ENCODE assay signal across 10 cellular contexts in the genomic region with DNA sequence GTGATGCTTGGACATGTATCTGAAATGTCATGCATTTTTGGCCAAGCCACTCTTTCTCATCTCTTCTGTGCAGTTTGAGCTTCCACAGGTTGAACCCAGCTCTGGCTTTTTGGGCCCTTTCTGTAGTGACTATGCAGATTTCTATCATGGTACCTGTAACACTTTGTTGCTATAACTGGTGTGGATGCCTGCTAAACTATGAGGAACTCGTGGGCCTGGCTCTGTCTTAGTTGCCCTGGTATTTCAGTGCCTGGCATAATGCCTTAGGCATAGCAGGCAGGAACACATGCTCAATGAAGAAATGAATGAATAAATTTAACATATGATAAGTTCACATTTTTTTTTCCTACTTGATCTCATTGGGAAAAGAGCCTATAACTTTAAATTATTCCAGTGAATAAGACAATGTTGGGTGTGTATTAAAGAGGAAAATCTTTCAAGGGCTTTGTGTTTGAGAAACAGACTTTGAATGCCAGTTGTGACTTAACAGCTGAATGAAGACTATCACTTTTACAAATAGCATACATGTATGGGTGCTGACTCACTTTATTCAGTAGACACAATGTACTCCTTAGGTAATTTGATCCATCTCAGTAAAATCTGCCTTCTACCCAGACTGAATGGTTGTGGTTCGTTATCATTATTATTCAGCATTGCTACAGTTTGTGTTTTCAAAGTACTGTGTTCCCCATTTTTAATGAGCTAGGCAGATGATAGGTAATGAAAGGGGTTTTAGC.
DNase-seq lines count a peak whose midpoint lies in the region; ATAC-seq, FAIRE-seq and TF ChIP-seq lines count a peak whose summit lies in the region.
"Had no signal": no experiment of that assay in that cellular context is flagged by ENCODE, and none has a peak within 500 bp of the region (broad histone marks: within the 10 kb centered on the region; RNA-seq: fewer than 3 reads in every experiment).

No MANE protein-coding gene starts in this region.

- no peak overlapping the region for H3K4me3 ChIP-seq in bronchial epithelial cell (ENCODE audit: low read depth, low read length)
- no peak overlapping the region for H3K4me3 ChIP-seq in HepG2 (replicated peaks in 1 of 3; ENCODE audit: insufficient read depth in 1 of 3, low read depth in 2 of 3, low read length in 3 of 3)
- no peak overlapping the region for H3K4me3 ChIP-seq in coronary artery

- no peak for ATAC-seq in HepG2

- H4K20me1 ChIP-seq in HepG2 (ENCODE audit: insufficient read depth, low read length) = no peaks in the 10 kb centered on the region

- intact Hi-C loops in HepG2 (cut with micrococcal nuclease; ENCODE audit: unreplicated experiment) = no loop called here

- H3K27ac ChIP-seq in HepG2 (ENCODE audit: extremely low read length, insufficient read depth, low read length) (no peak overlapping the region), coronary artery (no peak overlapping the region)

- BruUV-seq in HepG2 (replicated peaks; lab: Mats Ljungman, UMichigan) = no TSS peak

- no peaks in the 10 kb centered on the region for H3K36me3 ChIP-seq in bronchial epithelial cell (ENCODE audit: control insufficient read depth, insufficient read depth, low read length)
- H3K36me3 ChIP-seq in HepG2 (replicated peaks in 1 of 2; ENCODE audit: control insufficient read depth in 1 of 2, insufficient read depth in 2 of 2, low read length in 2 of 2) = peaks cover 1 to 28% of the 10 kb centered on the region in 2 experiments; a peak in 3 of 5 replicates

- peak; percentile 81 for DNase-seq in AG20443 (ENCODE audit: low spot score)
- DNase-seq in NCI-H226 = peak; percentile 92
- peak; percentile 93 for DNase-seq in bronchial epithelial cell (ENCODE audit: low read depth)
- peak; percentile 42 for DNase-seq in HepG2 (ENCODE audit: low spot score)
- no peak for DNase-seq in coronary artery (ENCODE audit: low spot score)
- DNase-seq in NCI-H146 (lab: John Stamatoyannopoulos, UW) = no peak
- DNase-seq in medulla oblongata (ENCODE audit: extremely low spot score) = no peak
- no peak for DNase-seq in GM13977 (ENCODE audit: low spot score)
- DNase-seq: effector memory CD4-positive, alpha-beta T cell; left cardiac atrium had no signal

- peaks cover 22% of the 10 kb centered on the region for H3K9me3 ChIP-seq in HepG2 (ENCODE audit: low read length)

- 97% methylated on average over 2 of the region's 2 CpGs for WGBS in HepG2 (ENCODE audit: low lambda C conversion rate)

- H3K79me2 ChIP-seq in HepG2 (ENCODE audit: insufficient read depth, low read length) = peaks cover under 1% of the 10 kb centered on the region

- H3K4me1 ChIP-seq in HepG2 (ENCODE audit: insufficient read depth, low read length) = peaks cover 69% of the 10 kb centered on the region

- CTCF ChIA-PET in HepG2 (lab: Yijun Ruan, JAX; ENCODE audit: low intra/inter-chr PET ratio, low total read pairs) = interaction anchor here (0.8 kb wide), 1 partner anchor 10 kb away, joined by 3 read pairs; no protein-coding TSS in a partner anchor

- H3K27me3 ChIP-seq in bronchial epithelial cell (ENCODE audit: control insufficient read depth, insufficient read depth, low read length) (no peaks in the 10 kb centered on the region), HepG2 (ENCODE audit: control insufficient read depth in 1 of 2, insufficient read depth in 2 of 2, low read length in 2 of 2) (no peaks in the 10 kb centered on the region)

- no peak overlapping the region for H2AFZ ChIP-seq in HepG2 (ENCODE audit: low read length)

- TF ChIP-seq POLR2A in HepG2 (IDR thresholded peaks at IDR 0.05; ENCODE audit: insufficient read depth in 1 of 2, low read depth in 2 of 2, low read length in 2 of 2) = no peak

- TF ChIP-seq RAD21 in HepG2 (CRISPR knock-in tag; IDR thresholded peaks at IDR 0.05) = no peak

- POLR2A ChIA-PET in HepG2 (lab: Yijun Ruan, JAX) = interaction anchor here (2.7 to 3.6 kb wide), 2 partner anchors 7 to 18 kb away, joined by 6 to 24 read pairs; no protein-coding TSS in a partner anchor

- no peak for FAIRE-seq in bronchial epithelial cell (lab: Jason Lieb, UNC)
- no peak for FAIRE-seq in HepG2 (lab: Jason Lieb, UNC)

- TF ChIP-seq CTCF in bronchial epithelial cell (IDR thresholded peaks at IDR 0.05; ENCODE audit: insufficient read depth, low read length, severe bottlenecking) (no peak), HepG2 (CRISPR knock-in tag; IDR thresholded peaks at IDR 0.05) (no peak), coronary artery (IDR thresholded peaks at IDR 0.05) (no peak), GM13977 (IDR thresholded peaks at IDR 0.05; ENCODE audit: extremely low read depth, insufficient read depth, missing control alignments) (no peak)

- TF ChIP-seq EP300 in HepG2 (IDR thresholded peaks at IDR 0.05; ENCODE audit: low read depth in 2 of 2, low read length in 2 of 2) (no peak), HepG2 (CRISPR knock-in tag; IDR thresholded peaks at IDR 0.05; ENCODE audit: borderline replicate concordance) (no peak)

- in situ Hi-C loops in HepG2 (cut with HindIII; ENCODE audit: extremely low pct_ligation_motif_present, low pct_unique_long_range_greater_than_20kb) (no loop called here), GM13977 (cut with MboI; ENCODE audit: low pct_unique_long_range_greater_than_20kb, low sequenced_read_pairs, unreplicated experiment) (no loop called here)

- no peak overlapping the region for H3K9ac ChIP-seq in HepG2 (ENCODE audit: insufficient read depth, low read depth, low read length)

- no peak overlapping the region for H3K4me2 ChIP-seq in HepG2 (ENCODE audit: low read depth, low read length)

TF ChIP-seq in HepG2, 621 proteins besides CTCF, POLR2A, EP300 and RAD21:
- TF ChIP-seq SOX13 (IDR thresholded peaks at IDR 0.05) (no peak), SOX13 (CRISPR knock-in tag; conservative IDR thresholded peaks at IDR 0.05 in 1 of 2, IDR thresholded peaks at IDR 0.05 in 1 of 2) (0 out of 4 replicates have a peak, but pooled peaks of 1 of the 2 experiments have one; percentile 4), SIX4 (CRISPR knock-in tag; IDR thresholded peaks at IDR 0.05) (0 out of 2 replicates have a peak, but pooled peaks have one; percentile 56), SIX1 (CRISPR knock-in tag; IDR thresholded peaks at IDR 0.05; ENCODE audit: borderline replicate concordance) (peak; percentile 79; the same call in 1 of the 2 replicates)
- TF ChIP-seq, protein P1, sequence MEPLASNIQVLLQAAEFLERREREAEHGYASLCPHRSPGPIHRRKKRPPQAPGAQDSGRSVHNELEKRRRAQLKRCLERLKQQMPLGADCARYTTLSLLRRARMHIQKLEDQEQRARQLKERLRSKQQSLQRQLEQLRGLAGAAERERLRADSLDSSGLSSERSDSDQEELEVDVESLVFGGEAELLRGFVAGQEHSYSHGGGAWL (CRISPR knock-in tag; IDR thresholded peaks at IDR 0.05) = no peak
TF ChIP-seq in HepG2: peak in this region for 3.

Comparison
In these comparisons a context has a peak if more than half of its experiments do, and no peak if none do; other contexts are left out.
1. DNase-seq: peak in AG20443 (single experiment), NCI-H226 (single experiment), bronchial epithelial cell (single experiment) and HepG2 (single experiment); none in coronary artery (single experiment), NCI-H146 (single experiment), medulla oblongata (single experiment) and GM13977 (single experiment).